Comparison of ENCODE assay signal across 24 cellular contexts in the genomic region with DNA sequence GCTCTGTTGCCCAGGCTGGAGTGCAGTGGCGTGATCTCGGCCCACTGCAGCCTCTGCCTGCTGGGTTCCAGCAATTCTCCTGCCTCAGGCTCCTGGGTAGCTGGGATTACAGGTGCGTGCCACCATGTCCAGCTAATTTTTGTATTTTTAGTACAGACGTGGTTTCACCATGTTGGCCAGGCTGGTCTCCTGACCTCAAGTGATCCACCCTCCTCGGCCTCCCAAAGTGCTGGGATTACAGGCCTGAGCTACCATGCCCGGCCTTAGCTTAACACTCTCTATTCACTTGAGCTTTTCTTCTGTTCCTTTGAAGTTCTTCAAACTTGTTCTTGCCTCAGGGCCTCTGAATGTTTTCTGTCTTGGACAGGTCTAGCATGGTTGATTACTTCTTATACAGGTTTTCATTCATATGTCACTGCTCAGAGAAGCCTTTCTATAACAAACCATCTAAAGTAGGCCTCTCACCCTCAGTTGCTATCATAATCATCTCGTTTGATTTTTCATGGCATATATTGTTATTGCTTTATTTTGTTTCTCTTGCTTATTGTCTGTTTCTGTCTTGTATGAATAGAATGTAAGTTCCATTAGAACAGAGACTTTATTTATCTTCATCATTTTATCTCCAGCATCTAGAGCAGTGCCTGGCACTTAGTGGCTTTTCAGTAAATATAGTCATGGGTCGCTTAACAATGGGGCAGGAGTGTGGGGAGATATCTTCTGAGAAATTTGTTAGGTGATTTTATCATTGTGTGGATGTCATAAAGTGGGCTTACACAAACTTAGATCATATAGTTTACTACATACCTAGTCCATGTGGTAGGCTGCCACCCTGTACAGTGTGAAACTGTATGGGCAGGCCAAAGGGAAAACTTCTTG. TPM values are rescaled to one million over a fixed set of nuclear protein-coding genes. Genes with fewer than 3 reads are reported as not detected.
DNase-seq lines count a peak whose midpoint lies in the region; ATAC-seq and TF ChIP-seq lines count a peak whose summit lies in the region.
"Had no signal": no experiment of that assay in that cellular context is flagged by ENCODE, and none has a peak within 500 bp of the region (broad histone marks: within the 10 kb centered on the region; RNA-seq: fewer than 3 reads in every experiment).

No MANE protein-coding gene starts in this region.

- no peaks in the 10 kb centered on the region for H4K20me1 ChIP-seq in SK-N-SH (ENCODE audit: insufficient read depth)

- H3K4me2 ChIP-seq in SK-N-SH, result no peak overlapping the region

- CTCF ChIA-PET in SK-N-SH (lab: Yijun Ruan, JAX), result interaction anchor here (0.8 to 1.3 kb wide), 2 partner anchors 15 to 110 kb away, joined by 3 to 5 read pairs; no protein-coding TSS in a partner anchor
- CTCF ChIA-PET in naive thymus-derived CD4-positive, alpha-beta T cell (lab: Charles Lee), result interaction anchor here (1.2 kb wide), 1 partner anchor 94 kb away, joined by 4 read pairs; no protein-coding TSS in a partner anchor

- DNase-seq in SK-N-SH (no peak), ascending aorta (ENCODE audit: low spot score in 2 of 2) (no peak), type B pancreatic cell (ENCODE audit: extremely low spot score, unreplicated experiment) (no peak), UCSD-AML1 (lab: John Stamatoyannopoulos, UW; ENCODE audit: unreplicated experiment) (no peak)
- DNase-seq in naive thymus-derived CD4-positive, alpha-beta T cell, result no peak
- DNase-seq: 8988T; AML-193; C1 segment of cervical spinal cord; Calu3; CD8-positive, alpha-beta memory T cell; DMS153; GM23248; H9; MM.1S; NCI-H1048; NCI-H1417 treated with DMSO at 0.1 percent for 48 hours; NCI-H187; NCI-H446 treated with DMSO at 0.1 percent for 48 hours; NCI-H526 treated with DMSO at 0.1 percent for 48 hours; SIG-M5 had no signal

- no peaks in the 10 kb centered on the region for H3K9me2 ChIP-seq in SK-N-SH

- TF ChIP-seq CTCF in SK-N-SH (IDR thresholded peaks at IDR 0.05), result no peak
- TF ChIP-seq CTCF in ascending aorta (IDR thresholded peaks at IDR 0.05), result no peak
- no peak for TF ChIP-seq CTCF in type B pancreatic cell (conservative IDR thresholded peaks at IDR 0.05)

- H3K36me3 ChIP-seq in SK-N-SH (replicated peaks in 1 of 2; ENCODE audit: control insufficient read depth in 1 of 2, insufficient read depth in 2 of 2, low read length in 1 of 2) (peaks cover 0 to 8% of the 10 kb centered on the region in 2 experiments), ascending aorta (no peaks in the 10 kb centered on the region)
- H3K36me3 ChIP-seq in naive thymus-derived CD4-positive, alpha-beta T cell (ENCODE audit: control insufficient read depth in 2 of 3, insufficient read depth in 3 of 3, low read length in 3 of 3), result no peaks in the 10 kb centered on the region

- no peaks in the 10 kb centered on the region for H3K27me3 Mint-ChIP-seq in naive thymus-derived CD4-positive, alpha-beta T cell
- H3K27me3 Mint-ChIP-seq in type B pancreatic cell, result no peaks in the 10 kb centered on the region
- H3K27me3 Mint-ChIP-seq: CD8-positive, alpha-beta memory T cell had no signal

- H3K4me3 ChIP-seq in SK-N-SH (ENCODE audit: low read depth in 2 of 2, low read length in 1 of 2), result no peak overlapping the region
- H3K4me3 ChIP-seq in ascending aorta, result no peak overlapping the region
- no peak overlapping the region for H3K4me3 ChIP-seq in naive thymus-derived CD4-positive, alpha-beta T cell (ENCODE audit: low read length)
- H3K4me3 ChIP-seq: GM23248 had no signal

- H3K27ac ChIP-seq in SK-N-SH (ENCODE audit: low read depth in 2 of 2, low read length in 1 of 2) (no peak overlapping the region), ascending aorta (peak overlapping the region; percentile 22 to 31)
- H3K27ac ChIP-seq in naive thymus-derived CD4-positive, alpha-beta T cell (ENCODE audit: low read depth, low read length), result no peak overlapping the region
- H3K27ac ChIP-seq: GM23248 had no signal

- H3K27me3 ChIP-seq in SK-N-SH (ENCODE audit: insufficient read depth), result no peaks in the 10 kb centered on the region
- no peaks in the 10 kb centered on the region for H3K27me3 ChIP-seq in ascending aorta
- no peaks in the 10 kb centered on the region for H3K27me3 ChIP-seq in naive thymus-derived CD4-positive, alpha-beta T cell (ENCODE audit: control insufficient read depth in 2 of 2, insufficient read depth in 2 of 2, low read length in 2 of 2)

- H3K4me3 Mint-ChIP-seq in naive thymus-derived CD4-positive, alpha-beta T cell, result no peak overlapping the region
- H3K4me3 Mint-ChIP-seq in type B pancreatic cell, result peak overlapping the region; percentile 45
- H3K4me3 Mint-ChIP-seq: CD8-positive, alpha-beta memory T cell; H9 had no signal

- no peak overlapping the region for H3K27ac Mint-ChIP-seq in naive thymus-derived CD4-positive, alpha-beta T cell
- H3K27ac Mint-ChIP-seq in type B pancreatic cell, result peak overlapping the region; percentile 85
- H3K27ac Mint-ChIP-seq: H9 had no signal

- peaks cover 0 to 2% (median 0%) of the 10 kb centered on the region in 11 donors for H3K9me3 Mint-ChIP-seq in naive thymus-derived CD4-positive, alpha-beta T cell
- H3K9me3 Mint-ChIP-seq in type B pancreatic cell, result no peaks in the 10 kb centered on the region
- H3K9me3 Mint-ChIP-seq: CD8-positive, alpha-beta memory T cell; H9 had no signal

- WGBS in SK-N-SH (ENCODE audit: low lambda C conversion rate), result 92% methylated on average over 8 of the region's 8 CpGs

- no peaks in the 10 kb centered on the region for H3F3A ChIP-seq in SK-N-SH (replicated peaks; ENCODE audit: insufficient read depth)

- H3K36me3 Mint-ChIP-seq in naive thymus-derived CD4-positive, alpha-beta T cell, result peaks cover 0 to 23% (median under 1%) of the 10 kb centered on the region in 5 donors
- H3K36me3 Mint-ChIP-seq in type B pancreatic cell, result peaks cover 4% of the 10 kb centered on the region

- peaks cover 86% of the 10 kb centered on the region for H3K79me2 ChIP-seq in SK-N-SH (ENCODE audit: insufficient read depth)

- H3K9ac ChIP-seq in SK-N-SH, result no peak overlapping the region
- H3K9ac ChIP-seq: GM23248 had no signal

- H3K4me1 ChIP-seq in SK-N-SH (ENCODE audit: control insufficient read depth in 1 of 2, insufficient read depth in 2 of 2, low read depth in 1 of 2, low read length in 1 of 2), result no peaks in the 10 kb centered on the region; a peak in 1 of 4 replicates
- peaks cover 0 to 28% of the 10 kb centered on the region in 2 donors for H3K4me1 ChIP-seq in ascending aorta
- H3K4me1 ChIP-seq in naive thymus-derived CD4-positive, alpha-beta T cell (ENCODE audit: control insufficient read depth in 2 of 2, insufficient read depth in 2 of 2, low read length in 2 of 2), result no peaks in the 10 kb centered on the region

- intact Hi-C loops in ascending aorta (cut with DNase I), result no loop called here
- intact Hi-C loops in naive thymus-derived CD4-positive, alpha-beta T cell (cut with micrococcal nuclease), result loop anchor here in 1 of 2 donors (10.0 kb wide), 1 partner anchor 376 kb away; no protein-coding TSS in a partner anchor

- POLR2A ChIA-PET in SK-N-SH (lab: Yijun Ruan, JAX), result no interaction called here
- POLR2A ChIA-PET in naive thymus-derived CD4-positive, alpha-beta T cell (lab: Charles Lee), result no interaction called here

- ATAC-seq in SK-N-SH treated with all-trans-retinoic acid at 6 μM for 48 hours (no peak), HG03520 (IDR thresholded peaks at IDR 0.05; ENCODE audit: unreplicated experiment) (no peak), HG03521 (IDR thresholded peaks at IDR 0.05; ENCODE audit: unreplicated experiment) (no peak)
- ATAC-seq in naive thymus-derived CD4-positive, alpha-beta T cell, result peak; percentile 34
- ATAC-seq: Panc1 had no signal

- peaks cover 9 to 51% (median 41%) of the 10 kb centered on the region in 7 donors for H3K4me1 Mint-ChIP-seq in naive thymus-derived CD4-positive, alpha-beta T cell
- H3K4me1 Mint-ChIP-seq in type B pancreatic cell (ENCODE audit: unreplicated experiment), result peaks cover 7% of the 10 kb centered on the region

- H2AFZ ChIP-seq in SK-N-SH (ENCODE audit: low read depth), result no peak overlapping the region
- H2AFZ ChIP-seq: GM23248 had no signal

- no peaks in the 10 kb centered on the region for H3K9me3 ChIP-seq in SK-N-SH
- H3K9me3 ChIP-seq in ascending aorta, result no peaks in the 10 kb centered on the region
- H3K9me3 ChIP-seq in naive thymus-derived CD4-positive, alpha-beta T cell (ENCODE audit: control insufficient read depth in 2 of 3, low read length in 3 of 3), result no peaks in the 10 kb centered on the region

- TF ChIP-seq RAD21 in SK-N-SH (IDR thresholded peaks at IDR 0.05; ENCODE audit: low read length), result no peak

- no peak for TF ChIP-seq EP300 in SK-N-SH (IDR thresholded peaks at IDR 0.05; ENCODE audit: borderline replicate concordance in 1 of 2, low read depth in 1 of 2, low read length in 1 of 2)

TF ChIP-seq in SK-N-SH treated with all-trans-retinoic acid at 6 μM for 48 hours, 23 proteins besides CTCF, POLR2A, EP300 and RAD21 (continues in another document):
- TF ChIP-seq TCF4 (CRISPR knock-in tag; IDR thresholded peaks at IDR 0.05; ENCODE audit: borderline replicate concordance), result no peak
- peak; percentile 29; the same call in 1 of the 2 replicates for TF ChIP-seq ISL1 (CRISPR knock-in tag; IDR thresholded peaks at IDR 0.05)

TF ChIP-seq in SK-N-SH, 30 proteins besides CTCF, POLR2A, EP300 and RAD21:
- TF ChIP-seq RFX5 (IDR thresholded peaks at IDR 0.05; ENCODE audit: low read length), result no peak
- TF ChIP-seq MEF2A (IDR thresholded peaks at IDR 0.05; ENCODE audit: borderline replicate concordance, low read depth), result no peak
- TF ChIP-seq, protein P1, sequence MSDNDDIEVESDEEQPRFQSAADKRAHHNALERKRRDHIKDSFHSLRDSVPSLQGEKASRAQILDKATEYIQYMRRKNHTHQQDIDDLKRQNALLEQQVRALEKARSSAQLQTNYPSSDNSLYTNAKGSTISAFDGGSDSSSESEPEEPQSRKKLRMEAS (IDR thresholded peaks at IDR 0.05; ENCODE audit: low read depth), result no peak
- no peak for TF ChIP-seq TCF12 (IDR thresholded peaks at IDR 0.05)
- TF ChIP-seq ELF1 (IDR thresholded peaks at IDR 0.05), result no peak
- TF ChIP-seq SIN3A (IDR thresholded peaks at IDR 0.05; ENCODE audit: borderline replicate concordance, low read depth, low read length), result no peak
- TF ChIP-seq NFIC (IDR thresholded peaks at IDR 0.05; ENCODE audit: borderline replicate concordance), result no peak

RNA-seq across cellular contexts. Expression of gene OSBPL9, which starts 12.1 kb away (rescaled TPM):
- 43.9 and 63.9 TPM in 2 replicates for polyA plus RNA-seq in SK-N-SH (2012; rRNA removed)
- polyA plus RNA-seq in SK-N-SH (2012; cell fraction: cytosol; rRNA removed), result 61.1 and 62.8 TPM in 2 replicates
- 23.5 and 55.4 TPM in 2 replicates for polyA plus RNA-seq in SK-N-SH (2012; cell fraction: nucleus; rRNA removed)
- total RNA-seq in ascending aorta (101 TPM), type B pancreatic cell (ENCODE audit: low replicate concordance) (84.9 and 88.3 TPM in 2 replicates)
- total RNA-seq in naive thymus-derived CD4-positive, alpha-beta T cell, result 10 to 100 TPM; 44.5 to 56.9 (median 46.6) TPM
- polyA plus RNA-seq in naive thymus-derived CD4-positive, alpha-beta T cell, result 10 to 100 TPM; 45.6 to 63.2 TPM

Comparison
In these comparisons a context has a peak if more than half of its experiments do, and no peak if none do; other contexts are left out.
1. H3K27ac ChIP-seq: peak in ascending aorta (2 of 2); none in SK-N-SH (0 of 2) and naive thymus-derived CD4-positive, alpha-beta T cell (single experiment).